1 cellular context compared by ENCODE assay signal in genomic region chr7:73742753-73743641, GRCh38.
TF ChIP-seq lines count a peak whose summit lies in the region.

No MANE protein-coding gene starts in this region.

TF ChIP-seq in K562, 482 proteins besides CTCF, POLR2A, EP300 and RAD21:
- TF ChIP-seq RBFOX2 (IDR thresholded peaks at IDR 0.05; ENCODE audit: low read depth, low read length) (peak; percentile 19; the same call in 1 of the 2 replicates), KLF6 (CRISPR knock-in tag; IDR thresholded peaks at IDR 0.05; ENCODE audit: borderline replicate concordance) (no peak), HNRNPK (IDR thresholded peaks at IDR 0.05; ENCODE audit: low read depth, low read length, poor library complexity, severe bottlenecking) (no peak), GABPB1 (CRISPR knock-in tag; IDR thresholded peaks at IDR 0.05) (no peak), RCOR1 (IDR thresholded peaks at IDR 0.05; ENCODE audit: borderline replicate concordance in 1 of 2, low read depth in 2 of 2, low read length in 2 of 2) (no peak), RFX1 (IDR thresholded peaks at IDR 0.05) (peak; percentile 77), ATF3 (IDR thresholded peaks at IDR 0.05) (peak; percentile 28; the same call in 1 of the 2 replicates), ATF3 (CRISPR knock-in tag; conservative IDR thresholded peaks at IDR 0.05) (no peak), ILK (tag; IDR thresholded peaks at IDR 0.05; ENCODE audit: borderline replicate concordance, low read depth) (no peak), ZBTB33 (CRISPR knock-in tag; IDR thresholded peaks at IDR 0.05) (peak; percentile 64), ZNF76 (CRISPR knock-in tag; IDR thresholded peaks at IDR 0.05; ENCODE audit: borderline replicate concordance) (no peak), USF2 (CRISPR knock-in tag; IDR thresholded peaks at IDR 0.05) (0 out of 2 replicates have a peak, but pooled peaks have one; percentile 32), SAP30 (IDR thresholded peaks at IDR 0.05; ENCODE audit: borderline replicate concordance, insufficient read depth, low read depth, low read length, poor library complexity, severe bottlenecking) (no peak), HLTF (IDR thresholded peaks at IDR 0.05) (no peak), E2F3 (CRISPR knock-in tag; IDR thresholded peaks at IDR 0.05) (no peak), TFAP4 (CRISPR knock-in tag; IDR thresholded peaks at IDR 0.05; ENCODE audit: borderline replicate concordance) (peak; percentile 24; the same call in 1 of the 2 replicates), TRIM24 (IDR thresholded peaks at IDR 0.05) (no peak), DLX4 (CRISPR knock-in tag; IDR thresholded peaks at IDR 0.05) (no peak), CEBPB (tag; IDR thresholded peaks at IDR 0.05) (0 out of 2 replicates have a peak, but pooled peaks have one; percentile 19), KDM4B (IDR thresholded peaks at IDR 0.05; ENCODE audit: borderline replicate concordance in 2 of 2, low read depth in 1 of 2) (no peak), SP2 (IDR thresholded peaks at IDR 0.05; ENCODE audit: extremely low read depth, low read depth, low read length, poor library complexity, severe bottlenecking) (no peak), WHSC1 (IDR thresholded peaks at IDR 0.05; ENCODE audit: low read length) (no peak), USF1 (CRISPR knock-in tag; IDR thresholded peaks at IDR 0.05) (peak; percentile 54), MTA3 (IDR thresholded peaks at IDR 0.05; ENCODE audit: borderline replicate concordance) (no peak)
